1 cellular context compared by ENCODE assay signal in genomic region chr1:228082260-228082974, GRCh38.
TF ChIP-seq lines count a peak whose summit lies in the region.

TSS of gene ARF1 (plus strand) at chr1:228082708. CDS start at chr1:228097115, 14,407 bp downstream.

TF ChIP-seq in HEK293, 187 proteins besides CTCF, POLR2A, EP300 and RAD21 (continued from another document):
- TF ChIP-seq ZNF488 (tag by site-specific recombination; IDR thresholded peaks at IDR 0.05) (no peak), ZBTB21 (tag by site-specific recombination; IDR thresholded peaks at IDR 0.05) (no peak), KLF10 (tag by site-specific recombination; IDR thresholded peaks at IDR 0.05) (peak; percentile 72), ZSCAN30 (tag by site-specific recombination; IDR thresholded peaks at IDR 0.05) (peak; percentile 96), ZNF155 (tag by site-specific recombination; IDR thresholded peaks at IDR 0.05) (no peak), SP3 (tag by site-specific recombination; IDR thresholded peaks at IDR 0.05) (peak; percentile 72), ZNF248 (tag by site-specific recombination; IDR thresholded peaks at IDR 0.05) (no peak), ZNF175 (tag by site-specific recombination; IDR thresholded peaks at IDR 0.05) (no peak), ZNF239 (tag by site-specific recombination; IDR thresholded peaks at IDR 0.05) (no peak), ZNF274 (IDR thresholded peaks at IDR 0.05; ENCODE audit: low read length) (no peak), ZNF274 (tag by site-specific recombination; IDR thresholded peaks at IDR 0.05; ENCODE audit: borderline replicate concordance) (no peak), ZNF677 (tag by site-specific recombination; IDR thresholded peaks at IDR 0.05) (no peak), ZNF544 (tag by site-specific recombination; IDR thresholded peaks at IDR 0.05) (no peak), WT1 (tag by site-specific recombination; IDR thresholded peaks at IDR 0.05) (peak; percentile 43; the same call in 1 of the 2 replicates), ZNF292 (tag by site-specific recombination; IDR thresholded peaks at IDR 0.05; ENCODE audit: borderline replicate concordance, low read depth) (no peak), ZNF404 (tag by site-specific recombination; IDR thresholded peaks at IDR 0.05) (no peak), ZNF660 (tag by site-specific recombination; IDR thresholded peaks at IDR 0.05) (peak; percentile 47), ZNF23 (tag by site-specific recombination; IDR thresholded peaks at IDR 0.05; ENCODE audit: borderline replicate concordance) (no peak), GFI1B (tag by site-specific recombination; IDR thresholded peaks at IDR 0.05) (no peak), ZNF391 (tag by site-specific recombination; IDR thresholded peaks at IDR 0.05; ENCODE audit: borderline replicate concordance, low read depth) (no peak), TSHZ1 (tag by site-specific recombination; IDR thresholded peaks at IDR 0.05; ENCODE audit: borderline replicate concordance) (no peak), KLF1 (tag by site-specific recombination; IDR thresholded peaks at IDR 0.05) (peak; percentile 49; the same call in 1 of the 2 replicates), ZNF433 (tag by site-specific recombination; IDR thresholded peaks at IDR 0.05; ENCODE audit: low read depth) (no peak), ZNF2 (tag by site-specific recombination; IDR thresholded peaks at IDR 0.05) (peak; percentile 83), PRDM1 (tag by site-specific recombination; IDR thresholded peaks at IDR 0.05) (no peak), OSR2 (tag by site-specific recombination; IDR thresholded peaks at IDR 0.05) (no peak), ZNF221 (tag by site-specific recombination; IDR thresholded peaks at IDR 0.05; ENCODE audit: borderline replicate concordance) (no peak; the same call in none of the 2 replicates), MZF1 (tag by site-specific recombination; IDR thresholded peaks at IDR 0.05; ENCODE audit: borderline replicate concordance) (no peak), ZNF184 (tag by site-specific recombination; IDR thresholded peaks at IDR 0.05) (no peak), ZNF670 (tag by site-specific recombination; IDR thresholded peaks at IDR 0.05; ENCODE audit: low read depth) (no peak), ZFHX2 (tag by site-specific recombination; conservative IDR thresholded peaks at IDR 0.05) (peak; percentile 4; the same call in 1 of the 2 replicates), ZNF658 (tag by site-specific recombination; IDR thresholded peaks at IDR 0.05) (no peak), ZNF610 (tag by site-specific recombination; IDR thresholded peaks at IDR 0.05; ENCODE audit: borderline replicate concordance) (peak; percentile 85; the same call in 1 of the 2 replicates), ZNF341 (tag by site-specific recombination; IDR thresholded peaks at IDR 0.05; ENCODE audit: low read depth) (no peak), ZNF560 (tag by site-specific recombination; IDR thresholded peaks at IDR 0.05; ENCODE audit: borderline replicate concordance) (no peak), ZNF473 (tag by site-specific recombination; IDR thresholded peaks at IDR 0.05) (no peak), ZNF114 (tag by site-specific recombination; IDR thresholded peaks at IDR 0.05) (no peak), ZNF16 (tag by site-specific recombination; IDR thresholded peaks at IDR 0.05; ENCODE audit: low read depth) (0 out of 2 replicates have a peak, but pooled peaks have one; percentile 22), ZNF843 (tag by site-specific recombination; IDR thresholded peaks at IDR 0.05) (no peak), TRIM28 (IDR thresholded peaks at IDR 0.05; ENCODE audit: borderline replicate concordance, low read length) (no peak), FEZF1 (tag by site-specific recombination; IDR thresholded peaks at IDR 0.05) (no peak), ZNF169 (tag by site-specific recombination; IDR thresholded peaks at IDR 0.05) (no peak), ZNF704 (tag by site-specific recombination; IDR thresholded peaks at IDR 0.05) (no peak), ZNF354C (tag by site-specific recombination; IDR thresholded peaks at IDR 0.05; ENCODE audit: borderline replicate concordance, low read depth) (no peak), ZBTB11 (tag by site-specific recombination; conservative IDR thresholded peaks at IDR 0.05; ENCODE audit: low read depth) (no peak), ZNF624 (tag by site-specific recombination; IDR thresholded peaks at IDR 0.05) (no peak), ZNF639 (tag by site-specific recombination; IDR thresholded peaks at IDR 0.05) (0 out of 2 replicates have a peak, but pooled peaks have one; percentile 37), ZNF157 (tag by site-specific recombination; IDR thresholded peaks at IDR 0.05) (no peak), ZNF76 (tag by site-specific recombination; IDR thresholded peaks at IDR 0.05; ENCODE audit: borderline replicate concordance, low read depth) (peak; percentile 89)
- TF ChIP-seq, protein P1, sequence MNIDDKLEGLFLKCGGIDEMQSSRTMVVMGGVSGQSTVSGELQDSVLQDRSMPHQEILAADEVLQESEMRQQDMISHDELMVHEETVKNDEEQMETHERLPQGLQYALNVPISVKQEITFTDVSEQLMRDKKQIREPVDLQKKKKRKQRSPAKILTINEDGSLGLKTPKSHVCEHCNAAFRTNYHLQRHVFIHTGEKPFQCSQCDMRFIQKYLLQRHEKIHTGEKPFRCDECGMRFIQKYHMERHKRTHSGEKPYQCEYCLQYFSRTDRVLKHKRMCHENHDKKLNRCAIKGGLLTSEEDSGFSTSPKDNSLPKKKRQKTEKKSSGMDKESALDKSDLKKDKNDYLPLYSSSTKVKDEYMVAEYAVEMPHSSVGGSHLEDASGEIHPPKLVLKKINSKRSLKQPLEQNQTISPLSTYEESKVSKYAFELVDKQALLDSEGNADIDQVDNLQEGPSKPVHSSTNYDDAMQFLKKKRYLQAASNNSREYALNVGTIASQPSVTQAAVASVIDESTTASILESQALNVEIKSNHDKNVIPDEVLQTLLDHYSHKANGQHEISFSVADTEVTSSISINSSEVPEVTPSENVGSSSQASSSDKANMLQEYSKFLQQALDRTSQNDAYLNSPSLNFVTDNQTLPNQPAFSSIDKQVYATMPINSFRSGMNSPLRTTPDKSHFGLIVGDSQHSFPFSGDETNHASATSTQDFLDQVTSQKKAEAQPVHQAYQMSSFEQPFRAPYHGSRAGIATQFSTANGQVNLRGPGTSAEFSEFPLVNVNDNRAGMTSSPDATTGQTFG (tag by site-specific recombination; IDR thresholded peaks at IDR 0.05; ENCODE audit: borderline replicate concordance): no peak
- TF ChIP-seq, protein P2, sequence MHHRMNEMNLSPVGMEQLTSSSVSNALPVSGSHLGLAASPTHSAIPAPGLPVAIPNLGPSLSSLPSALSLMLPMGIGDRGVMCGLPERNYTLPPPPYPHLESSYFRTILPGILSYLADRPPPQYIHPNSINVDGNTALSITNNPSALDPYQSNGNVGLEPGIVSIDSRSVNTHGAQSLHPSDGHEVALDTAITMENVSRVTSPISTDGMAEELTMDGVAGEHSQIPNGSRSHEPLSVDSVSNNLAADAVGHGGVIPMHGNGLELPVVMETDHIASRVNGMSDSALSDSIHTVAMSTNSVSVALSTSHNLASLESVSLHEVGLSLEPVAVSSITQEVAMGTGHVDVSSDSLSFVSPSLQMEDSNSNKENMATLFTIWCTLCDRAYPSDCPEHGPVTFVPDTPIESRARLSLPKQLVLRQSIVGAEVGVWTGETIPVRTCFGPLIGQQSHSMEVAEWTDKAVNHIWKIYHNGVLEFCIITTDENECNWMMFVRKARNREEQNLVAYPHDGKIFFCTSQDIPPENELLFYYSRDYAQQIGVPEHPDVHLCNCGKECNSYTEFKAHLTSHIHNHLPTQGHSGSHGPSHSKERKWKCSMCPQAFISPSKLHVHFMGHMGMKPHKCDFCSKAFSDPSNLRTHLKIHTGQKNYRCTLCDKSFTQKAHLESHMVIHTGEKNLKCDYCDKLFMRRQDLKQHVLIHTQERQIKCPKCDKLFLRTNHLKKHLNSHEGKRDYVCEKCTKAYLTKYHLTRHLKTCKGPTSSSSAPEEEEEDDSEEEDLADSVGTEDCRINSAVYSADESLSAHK (tag by site-specific recombination; IDR thresholded peaks at IDR 0.05): no peak
- TF ChIP-seq, protein P3, sequence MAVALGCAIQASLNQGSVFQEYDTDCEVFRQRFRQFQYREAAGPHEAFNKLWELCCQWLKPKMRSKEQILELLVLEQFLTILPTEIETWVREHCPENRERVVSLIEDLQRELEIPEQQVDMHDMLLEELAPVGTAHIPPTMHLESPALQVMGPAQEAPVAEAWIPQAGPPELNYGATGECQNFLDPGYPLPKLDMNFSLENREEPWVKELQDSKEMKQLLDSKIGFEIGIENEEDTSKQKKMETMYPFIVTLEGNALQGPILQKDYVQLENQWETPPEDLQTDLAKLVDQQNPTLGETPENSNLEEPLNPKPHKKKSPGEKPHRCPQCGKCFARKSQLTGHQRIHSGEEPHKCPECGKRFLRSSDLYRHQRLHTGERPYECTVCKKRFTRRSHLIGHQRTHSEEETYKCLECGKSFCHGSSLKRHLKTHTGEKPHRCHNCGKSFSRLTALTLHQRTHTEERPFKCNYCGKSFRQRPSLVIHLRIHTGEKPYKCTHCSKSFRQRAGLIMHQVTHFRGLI (tag by site-specific recombination; IDR thresholded peaks at IDR 0.05): no peak
TF ChIP-seq in HEK293: peak in this region for 58.
